Comparison of ENCODE assay signal across 8 cellular contexts in genomic region chr1:171188388-171189266, GRCh38. TPM values are rescaled to one million over a fixed set of nuclear protein-coding genes. Genes with fewer than 3 reads are reported as not detected.
DNase-seq lines count a peak whose midpoint lies in the region; ATAC-seq and TF ChIP-seq lines count a peak whose summit lies in the region.

No MANE protein-coding gene starts in this region.

- 63% methylated on average over 11 of the region's 11 CpGs for WGBS in hepatocyte (ENCODE audit: low lambda C conversion rate, missing lambda C conversion rate)

- no peaks in the 10 kb centered on the region for H3K4me1 ChIP-seq in hepatocyte (ENCODE audit: insufficient read depth)

- no peak overlapping the region for H3K27ac ChIP-seq in hepatocyte

- H3K4me2 ChIP-seq in hepatocyte = no peak overlapping the region

- H3K36me3 ChIP-seq in hepatocyte (replicated peaks; ENCODE audit: insufficient read depth, low read depth) = no peaks in the 10 kb centered on the region

- H3K4me3 ChIP-seq in hepatocyte = no peak overlapping the region

- H2AFZ ChIP-seq in hepatocyte = no peak overlapping the region

- DNase-seq in CMK (ENCODE audit: low read depth) (peak; percentile 31), HK-2 (ENCODE audit: unreplicated experiment) (peak; percentile 47), OCI-M1 (lab: John Stamatoyannopoulos, UW) (peak; percentile 85), amniotic stem cell (lab: John Stamatoyannopoulos, UW) (peak; percentile 37), hepatocyte (ENCODE audit: low spot score) (peak; percentile 73)
- peak; percentile 56 for DNase-seq in stimulated activated CD4-positive, alpha-beta T cell treated with anti-CD3 and anti-CD28 coated beads, Interleukin-15, amount 100 ng/mL, for 24 hours

- H3K9me2 ChIP-seq in hepatocyte (replicated peaks; ENCODE audit: insufficient read depth) = no peaks in the 10 kb centered on the region

- TF ChIP-seq CTCF in hepatocyte (IDR thresholded peaks at IDR 0.05; ENCODE audit: poor library complexity) = peak; percentile 60

- no peaks in the 10 kb centered on the region for H3K9me3 ChIP-seq in hepatocyte (ENCODE audit: low read depth)

- peak; percentile 77 for ATAC-seq in GM18909 (IDR thresholded peaks at IDR 0.05; ENCODE audit: poor library complexity, unreplicated experiment)
- no peak for ATAC-seq in HG02610 (IDR thresholded peaks at IDR 0.05; ENCODE audit: unreplicated experiment)

- H3K27me3 ChIP-seq in hepatocyte = no peaks in the 10 kb centered on the region

- H3K79me2 ChIP-seq in hepatocyte = no peaks in the 10 kb centered on the region

- no peaks in the 10 kb centered on the region for H4K20me1 ChIP-seq in hepatocyte (ENCODE audit: insufficient read depth, poor library complexity, severe bottlenecking)

RNA-seq across cellular contexts. Expression of gene FMO2, which starts 3.5 kb away (rescaled TPM):
- 0.70 and 2.0 TPM in 2 replicates for total RNA-seq in hepatocyte
- not detected in 2 replicates for polyA plus RNA-seq in hepatocyte

RNA-seq across cellular contexts. Expression of gene FMO1, which starts 59.7 kb away (rescaled TPM):
- 71.2 and 79.6 TPM in 2 replicates for total RNA-seq in hepatocyte
- polyA plus RNA-seq in hepatocyte = 49.4 and 51.2 TPM in 2 replicates

Comparison
In these comparisons a context has a peak if more than half of its experiments do, and no peak if none do; other contexts are left out.
1. DNase-seq: peak in every context shown above with its lines; median percentile 85 in OCI-M1; 73 in hepatocyte; 56 in stimulated activated CD4-positive, alpha-beta T cell treated with anti-CD3 and anti-CD28 coated beads, Interleukin-15, amount 100 ng/mL, for 24 hours; 47 in HK-2; 37 in amniotic stem cell; 31 in CMK.